13 cellular contexts compared by ENCODE assay signal in genomic region chr17:77378318-77379064, GRCh38.
DNase-seq lines count a peak whose midpoint lies in the region; ATAC-seq, FAIRE-seq and TF ChIP-seq lines count a peak whose summit lies in the region.
"Had no signal": no experiment of that assay in that cellular context is flagged by ENCODE, and none has a peak within 500 bp of the region (broad histone marks: within the 10 kb centered on the region; RNA-seq: fewer than 3 reads in every experiment).

No MANE protein-coding gene starts in this region.

- peaks cover 87% of the 10 kb centered on the region for H4K20me1 ChIP-seq in hepatocyte (ENCODE audit: insufficient read depth, poor library complexity, severe bottlenecking)

- H3K36me3 ChIP-seq in hepatocyte (replicated peaks; ENCODE audit: insufficient read depth, low read depth) (no peaks in the 10 kb centered on the region), tibial nerve (no peaks in the 10 kb centered on the region), SJCRH30 (no peaks in the 10 kb centered on the region), small intestine (ENCODE audit: control insufficient read depth in 2 of 2, insufficient read depth in 2 of 2, low read length in 2 of 2) (no peaks in the 10 kb centered on the region)
- H3K36me3 ChIP-seq: cardiac muscle cell had no signal

- peak overlapping the region; percentile 96 for H3K27ac ChIP-seq in hepatocyte
- peak overlapping the region; percentile 7 to 93 (median 56) for H3K27ac ChIP-seq in tibial nerve
- H3K27ac ChIP-seq in SJCRH30, result no peak overlapping the region
- no peak overlapping the region for H3K27ac ChIP-seq in small intestine (ENCODE audit: low read depth in 1 of 2, low read length in 1 of 2)
- H3K27ac ChIP-seq: cardiac muscle cell had no signal

- POLR2A ChIA-PET in T-cell (lab: Charles Lee), result no interaction called here

- no peaks in the 10 kb centered on the region for H3K27me3 ChIP-seq in hepatocyte
- H3K27me3 ChIP-seq in tibial nerve, result no peaks in the 10 kb centered on the region
- H3K27me3 ChIP-seq in SJCRH30, result no peaks in the 10 kb centered on the region
- H3K27me3 ChIP-seq in small intestine (ENCODE audit: control insufficient read depth in 2 of 2, insufficient read depth in 2 of 2, low read length in 2 of 2), result no peaks in the 10 kb centered on the region
- H3K27me3 ChIP-seq: cardiac muscle cell, MG63 had no signal

- H3K9me2 ChIP-seq in hepatocyte (replicated peaks; ENCODE audit: insufficient read depth), result no peaks in the 10 kb centered on the region

- FAIRE-seq in small intestine (lab: Jason Lieb, UNC), result no peak

- CTCF ChIA-PET in activated naive CD4-positive, alpha-beta T cell treated with anti-CD3 and anti-CD28 coated beads, Interleukin-2, amount 10 ng/mL, durations not matched to agents 7 days and 5 days (lab: Charles Lee), result interaction anchor here (1.2 to 5.0 kb wide), 2 partner anchors 12 to 51 kb away, joined by 3 to 38 read pairs; no protein-coding TSS in a partner anchor
- CTCF ChIA-PET in T-cell (lab: Charles Lee), result no interaction called here

- H3K9me3 ChIP-seq in hepatocyte (ENCODE audit: low read depth) (no peaks in the 10 kb centered on the region), tibial nerve (no peaks in the 10 kb centered on the region), SJCRH30 (replicated peaks) (no peaks in the 10 kb centered on the region), small intestine (ENCODE audit: control insufficient read depth, low read depth) (no peaks in the 10 kb centered on the region)
- H3K9me3 ChIP-seq: MG63 had no signal

- no peak for DNase-seq in activated naive CD4-positive, alpha-beta T cell treated with anti-CD3 and anti-CD28 coated beads, Interleukin-2, amount 10 ng/mL, durations not matched to agents 7 days and 5 days
- DNase-seq in activated naive CD4-positive, alpha-beta T cell treated with anti-CD3 and anti-CD28 coated beads, Interleukin-2, amount 50 U/mL, for 72 hours (ENCODE audit: low spot score in 2 of 2), result no peak
- no peak for DNase-seq in T-cell
- no peak for DNase-seq in hepatocyte (ENCODE audit: low spot score)
- no peak for DNase-seq in tibial nerve (ENCODE audit: low spot score in 2 of 2)
- no peak for DNase-seq in SJCRH30
- DNase-seq in small intestine, result no peak
- DNase-seq: activated gamma-delta T cell treated with Interleukin-2 at 50 U/mL for 16 hours; DMS79; MG63; stimulated activated CD4-positive, alpha-beta T cell treated with anti-CD3 and anti-CD28 coated beads, Interleukin-12 subunit alpha, Interleukin-12 subunit beta, amount 100 ng/mL, for 4 hours had no signal

- no peak for TF ChIP-seq POLR2A in tibial nerve (IDR thresholded peaks at IDR 0.05)

- H3K36me3 Mint-ChIP-seq in activated naive CD4-positive, alpha-beta T cell treated with anti-CD3 and anti-CD28 coated beads, Interleukin-2, amount 10 ng/mL, durations not matched to agents 7 days and 5 days, result peaks cover 61% of the 10 kb centered on the region
- H3K36me3 Mint-ChIP-seq in activated naive CD4-positive, alpha-beta T cell treated with anti-CD3 and anti-CD28 coated beads, Interleukin-2, amount 50 U/mL, for 72 hours, result peaks cover 0 to 18% of the 10 kb centered on the region in 2 donors
- peaks cover 3% of the 10 kb centered on the region for H3K36me3 Mint-ChIP-seq in T-cell

- H3K4me2 ChIP-seq in hepatocyte, result no peak overlapping the region

- H3K9me3 Mint-ChIP-seq in activated naive CD4-positive, alpha-beta T cell treated with anti-CD3 and anti-CD28 coated beads, Interleukin-2, amount 10 ng/mL, durations not matched to agents 7 days and 5 days, result no peaks in the 10 kb centered on the region
- no peaks in the 10 kb centered on the region for H3K9me3 Mint-ChIP-seq in activated naive CD4-positive, alpha-beta T cell treated with anti-CD3 and anti-CD28 coated beads, Interleukin-2, amount 50 U/mL, for 72 hours
- no peaks in the 10 kb centered on the region for H3K9me3 Mint-ChIP-seq in T-cell

- H3K4me1 Mint-ChIP-seq in activated naive CD4-positive, alpha-beta T cell treated with anti-CD3 and anti-CD28 coated beads, Interleukin-2, amount 10 ng/mL, durations not matched to agents 7 days and 5 days, result peaks cover 83% of the 10 kb centered on the region
- peaks cover 91 to 93% (median 92%) of the 10 kb centered on the region in 3 donors for H3K4me1 Mint-ChIP-seq in T-cell

- H2AFZ ChIP-seq in hepatocyte, result no peak overlapping the region

- peak overlapping the region; percentile 13 for H3K4me3 Mint-ChIP-seq in activated naive CD4-positive, alpha-beta T cell treated with anti-CD3 and anti-CD28 coated beads, Interleukin-2, amount 10 ng/mL, durations not matched to agents 7 days and 5 days
- peak overlapping the region in 1 of 3 donors; percentile 92 for H3K4me3 Mint-ChIP-seq in T-cell

- no peaks in the 10 kb centered on the region for H3K27me3 Mint-ChIP-seq in activated naive CD4-positive, alpha-beta T cell treated with anti-CD3 and anti-CD28 coated beads, Interleukin-2, amount 10 ng/mL, durations not matched to agents 7 days and 5 days
- H3K27me3 Mint-ChIP-seq in T-cell, result no peaks in the 10 kb centered on the region

- no peak for TF ChIP-seq EP300 in tibial nerve (IDR thresholded peaks at IDR 0.05)

- H3K4me3 ChIP-seq in hepatocyte, result no peak overlapping the region
- H3K4me3 ChIP-seq in tibial nerve, result no peak overlapping the region
- H3K4me3 ChIP-seq in SJCRH30, result no peak overlapping the region
- no peak overlapping the region for H3K4me3 ChIP-seq in small intestine (ENCODE audit: low read depth in 1 of 2, low read length in 2 of 2)
- H3K4me3 ChIP-seq: cardiac muscle cell, MG63 had no signal

- peak overlapping the region; percentile 9 for H3K27ac Mint-ChIP-seq in activated naive CD4-positive, alpha-beta T cell treated with anti-CD3 and anti-CD28 coated beads, Interleukin-2, amount 10 ng/mL, durations not matched to agents 7 days and 5 days
- no peak overlapping the region for H3K27ac Mint-ChIP-seq in activated naive CD4-positive, alpha-beta T cell treated with anti-CD3 and anti-CD28 coated beads, Interleukin-2, amount 50 U/mL, for 72 hours
- peak overlapping the region; percentile 97 to 99 for H3K27ac Mint-ChIP-seq in T-cell

- TF ChIP-seq CTCF in hepatocyte (IDR thresholded peaks at IDR 0.05; ENCODE audit: poor library complexity), result no peak
- no peak for TF ChIP-seq CTCF in tibial nerve (IDR thresholded peaks at IDR 0.05)

- H3K4me1 ChIP-seq in hepatocyte (ENCODE audit: insufficient read depth) (peaks cover 80% of the 10 kb centered on the region), tibial nerve (peaks cover 0 to 95% (median 84%) of the 10 kb centered on the region in 4 donors), SJCRH30 (peaks cover 69% of the 10 kb centered on the region), small intestine (ENCODE audit: control insufficient read depth in 2 of 2, insufficient read depth in 1 of 2, low read depth in 1 of 2, low read length in 1 of 2) (peaks cover 0 to 7% of the 10 kb centered on the region in 2 donors)

- WGBS in hepatocyte (ENCODE audit: low lambda C conversion rate, missing lambda C conversion rate), result 95% methylated on average over 22 of the region's 22 CpGs
- 85 to 88% methylated on average over 13 to 21 of the region's 22 CpGs for WGBS in tibial nerve, 2 donors
- WGBS in small intestine, 3 donors, result 93 to 98% (median 96%) methylated on average over 22 of the region's 22 CpGs

- peaks cover 98% of the 10 kb centered on the region for H3K79me2 ChIP-seq in hepatocyte

- no peak for ATAC-seq in activated naive CD4-positive, alpha-beta T cell treated with anti-CD3 and anti-CD28 coated beads, Interleukin-2, amount 50 U/mL, for 72 hours
- ATAC-seq in T-cell (replicated peaks in 1 of 4), result no peak
- no peak for ATAC-seq in HG03139 (IDR thresholded peaks at IDR 0.05; ENCODE audit: unreplicated experiment)

Comparison
In these comparisons a context has a peak if more than half of its experiments do, and no peak if none do; other contexts are left out.
1. H3K27ac Mint-ChIP-seq: peak in activated naive CD4-positive, alpha-beta T cell treated with anti-CD3 and anti-CD28 coated beads, Interleukin-2, amount 10 ng/mL, durations not matched to agents 7 days and 5 days (single experiment) and T-cell (2 of 2); none in activated naive CD4-positive, alpha-beta T cell treated with anti-CD3 and anti-CD28 coated beads, Interleukin-2, amount 50 U/mL, for 72 hours (0 of 2).
2. H3K27ac ChIP-seq: peak in hepatocyte (single experiment) and tibial nerve (4 of 4); none in SJCRH30 (single experiment) and small intestine (0 of 2).